11 cellular contexts compared by ENCODE assay signal in genomic region chr3:87287025-87287424, GRCh38. TPM values are rescaled to one million over a fixed set of nuclear protein-coding genes. Genes with fewer than 3 reads are reported as not detected.
DNase-seq lines count a peak whose midpoint lies in the region; ATAC-seq, FAIRE-seq and TF ChIP-seq lines count a peak whose summit lies in the region.
"Had no signal": no experiment of that assay in that cellular context is flagged by ENCODE, and none has a peak within 500 bp of the region (broad histone marks: within the 10 kb centered on the region; RNA-seq: fewer than 3 reads in every experiment).

No MANE protein-coding gene starts in this region.

- H3K9me3 Mint-ChIP-seq in activated T-cell treated with anti-CD3 and anti-CD28 coated beads, Interleukin-2, amount 50 U/mL, for 72 hours: no peaks in the 10 kb centered on the region
- no peaks in the 10 kb centered on the region for H3K9me3 Mint-ChIP-seq in stimulated activated naive CD8-positive, alpha-beta T cell treated with anti-CD3 and anti-CD28 coated beads, Interleukin-15, amount 100 ng/mL, for 72 hours
- peaks cover 10% of the 10 kb centered on the region for H3K9me3 Mint-ChIP-seq in mesothelial cell of epicardium

- H3K4me1 ChIP-seq in GM12878 (ENCODE audit: control insufficient read depth, insufficient read depth, low read length) (no peaks in the 10 kb centered on the region), right cardiac atrium (ENCODE audit: control insufficient read depth, insufficient read depth, low read length) (no peaks in the 10 kb centered on the region)

- H3K27ac ChIP-seq in GM12878 (ENCODE audit: control insufficient read depth, insufficient read depth) (no peak overlapping the region), right cardiac atrium (ENCODE audit: low read length) (no peak overlapping the region)

- RAD21 ChIA-PET in GM12878 (lab: Charles Lee; ENCODE audit: unreplicated experiment): interaction anchor here (1.0 kb wide), 1 partner anchor 662 kb away, joined by 3 read pairs; no protein-coding TSS in a partner anchor

- SMC1A ChIA-PET in GM12878 (lab: Charles Lee; ENCODE audit: uncharacterized antibody, unreplicated experiment): interaction anchor here (0.9 to 1.2 kb wide), 3 partner anchors 11 to 26 kb away, joined by 3 read pairs; no protein-coding TSS in a partner anchor

- no peak for TF ChIP-seq POLR2A in GM12878 (IDR thresholded peaks at IDR 0.05; ENCODE audit: low read depth, low read length)

- no peaks in the 10 kb centered on the region for H3K36me3 ChIP-seq in GM12878 (ENCODE audit: control insufficient read depth in 2 of 2, insufficient read depth in 2 of 2, low read length in 1 of 2)

- ATAC-seq in activated T-cell treated with anti-CD3 and anti-CD28 coated beads, Interleukin-2, amount 50 U/mL, for 72 hours (replicated peaks in 1 of 2): peak; percentile 87 to 99
- ATAC-seq in HG02938 (IDR thresholded peaks at IDR 0.05; ENCODE audit: unreplicated experiment): peak; percentile 64
- peak; percentile 51 for ATAC-seq in GM12878
- ATAC-seq in stimulated activated naive CD8-positive, alpha-beta T cell treated with anti-CD3 and anti-CD28 coated beads, Interleukin-15, amount 100 ng/mL, for 72 hours: peak; percentile 53
- no peak for ATAC-seq in right cardiac atrium

- H3K4me3 ChIP-seq in GM12878 (no peak overlapping the region), right cardiac atrium (ENCODE audit: low read length) (no peak overlapping the region)

- DNase-seq in activated T-cell treated with anti-CD3 and anti-CD28 coated beads, Interleukin-2, amount 50 U/mL, for 72 hours: no peak
- DNase-seq in activated T-cell treated with anti-CD3 and anti-CD28 coated beads for 4 hours: no peak
- DNase-seq in GM12878 (ENCODE audit: low read depth, low spot score): no peak
- DNase-seq in stimulated activated naive CD8-positive, alpha-beta T cell treated with anti-CD3 and anti-CD28 coated beads, Interleukin-15, amount 100 ng/mL, for 72 hours: no peak
- no peak for DNase-seq in GM19240 (ENCODE audit: insufficient read length, low spot score)
- no peak for DNase-seq in right cardiac atrium
- DNase-seq in mesothelial cell of epicardium (ENCODE audit: low spot score in 2 of 2, unreplicated experiment in 2 of 2): no peak
- DNase-seq: trophoblast cell had no signal

- intact Hi-C loops in GM12878 (cut with micrococcal nuclease; ENCODE audit: unreplicated experiment) (no loop called here), right cardiac atrium (cut with DNase I) (no loop called here)

- 5% methylated on average over 1 of the region's 1 CpG for WGBS in GM12878 (ENCODE audit: insufficient coverage, insufficient replicate concordance, low lambda C conversion rate, missing lambda C conversion rate)
- WGBS in right cardiac atrium: 71% methylated on average over 1 of the region's 1 CpG

- no peak for FAIRE-seq in GM12878 (lab: Jason Lieb, UNC)

- H3K79me2 ChIP-seq in GM12878 (ENCODE audit: control insufficient read depth, insufficient read depth, low read length): no peaks in the 10 kb centered on the region

- no TSS peak for BruUV-seq in GM12878 (replicated peaks; lab: Mats Ljungman, UMichigan)

- TF ChIP-seq RAD21 in GM12878 (IDR thresholded peaks at IDR 0.05; ENCODE audit: insufficient read depth, low read depth, low read length): no peak

- POLR2A ChIA-PET in GM12878 (lab: Charles Lee): no interaction called here

- no peaks in the 10 kb centered on the region for H4K20me1 ChIP-seq in GM12878 (ENCODE audit: control insufficient read depth, insufficient read depth)

- H3K4me3 Mint-ChIP-seq in activated T-cell treated with anti-CD3 and anti-CD28 coated beads, Interleukin-2, amount 50 U/mL, for 72 hours: peak overlapping the region in 1 of 2 donors; percentile 75
- H3K4me3 Mint-ChIP-seq in stimulated activated naive CD8-positive, alpha-beta T cell treated with anti-CD3 and anti-CD28 coated beads, Interleukin-15, amount 100 ng/mL, for 72 hours: no peak overlapping the region
- H3K4me3 Mint-ChIP-seq in mesothelial cell of epicardium: no peak overlapping the region

- peaks cover 11% of the 10 kb centered on the region for H3K4me1 Mint-ChIP-seq in activated T-cell treated with anti-CD3 and anti-CD28 coated beads, Interleukin-2, amount 50 U/mL, for 72 hours (ENCODE audit: low read depth)
- H3K4me1 Mint-ChIP-seq in stimulated activated naive CD8-positive, alpha-beta T cell treated with anti-CD3 and anti-CD28 coated beads, Interleukin-15, amount 100 ng/mL, for 72 hours: no peaks in the 10 kb centered on the region
- H3K4me1 Mint-ChIP-seq in mesothelial cell of epicardium: no peaks in the 10 kb centered on the region

- CTCF ChIA-PET in GM12878 (lab: Yijun Ruan, JAX): interaction anchor here (0.9 to 3.0 kb wide), 6 partner anchors 12 to 732 kb away, joined by 3 to 17 read pairs (median 4); no protein-coding TSS in a partner anchor

- no peaks in the 10 kb centered on the region for H3K36me3 Mint-ChIP-seq in activated T-cell treated with anti-CD3 and anti-CD28 coated beads, Interleukin-2, amount 50 U/mL, for 72 hours (ENCODE audit: insufficient read depth in 2 of 2)
- H3K36me3 Mint-ChIP-seq in mesothelial cell of epicardium: no peaks in the 10 kb centered on the region

- H3K27me3 ChIP-seq in GM12878 (replicated peaks in 1 of 2; ENCODE audit: control insufficient read depth in 2 of 2, insufficient read depth in 2 of 2, low read length in 1 of 2) (no peaks in the 10 kb centered on the region), right cardiac atrium (ENCODE audit: control insufficient read depth, insufficient read depth) (no peaks in the 10 kb centered on the region)

- H3K27ac Mint-ChIP-seq in activated T-cell treated with anti-CD3 and anti-CD28 coated beads, Interleukin-2, amount 50 U/mL, for 72 hours: peak overlapping the region; percentile 87
- no peak overlapping the region for H3K27ac Mint-ChIP-seq in stimulated activated naive CD8-positive, alpha-beta T cell treated with anti-CD3 and anti-CD28 coated beads, Interleukin-15, amount 100 ng/mL, for 72 hours
- no peak overlapping the region for H3K27ac Mint-ChIP-seq in mesothelial cell of epicardium

- in situ Hi-C loops in GM12878 (cut with MboI): no loop called here

- no peak overlapping the region for H3K9ac ChIP-seq in GM12878 (ENCODE audit: control insufficient read depth, insufficient read depth, low read length)

- H3K9me3 ChIP-seq in GM12878 (replicated peaks; ENCODE audit: control insufficient read depth, insufficient read depth, low read length) (no peaks in the 10 kb centered on the region), right cardiac atrium (ENCODE audit: control insufficient read depth, low read length) (no peaks in the 10 kb centered on the region)

- no peak overlapping the region for H2AFZ ChIP-seq in GM12878 (ENCODE audit: control insufficient read depth, low read depth, low read length)

- TF ChIP-seq CTCF in GM12878 (IDR thresholded peaks at IDR 0.05 in 2 of 3, conservative IDR thresholded peaks at IDR 0.05 in 1 of 3; ENCODE audit: control insufficient read depth in 2 of 3, extremely low read depth in 1 of 3, insufficient read depth in 1 of 3, low read depth in 3 of 3, low read length in 3 of 3) (no peak), mesothelial cell of epicardium (IDR thresholded peaks at IDR 0.05; ENCODE audit: unreplicated experiment) (no peak)

- H3K4me2 ChIP-seq in GM12878 (ENCODE audit: control insufficient read depth, insufficient read depth): no peak overlapping the region

- no peak for TF ChIP-seq EP300 in GM12878 (IDR thresholded peaks at IDR 0.05; ENCODE audit: borderline replicate concordance in 1 of 2, control insufficient read depth in 1 of 2, low read depth in 2 of 2, low read length in 2 of 2)

- peaks cover 11% of the 10 kb centered on the region for H3K27me3 Mint-ChIP-seq in activated T-cell treated with anti-CD3 and anti-CD28 coated beads, Interleukin-2, amount 50 U/mL, for 72 hours (ENCODE audit: low read depth)
- no peaks in the 10 kb centered on the region for H3K27me3 Mint-ChIP-seq in stimulated activated naive CD8-positive, alpha-beta T cell treated with anti-CD3 and anti-CD28 coated beads, Interleukin-15, amount 100 ng/mL, for 72 hours
- H3K27me3 Mint-ChIP-seq in mesothelial cell of epicardium (ENCODE audit: low read depth): peaks cover 4% of the 10 kb centered on the region

RNA-seq across cellular contexts. Expression of gene POU1F1, which starts 10.6 kb away (rescaled TPM):
- total RNA-seq in activated T-cell treated with anti-CD3 and anti-CD28 coated beads, Interleukin-2, amount 50 U/mL, for 72 hours: not detected
- total RNA-seq in GM12878 (2013; cell fraction: nucleolus; rRNA removed): not detected in 2 replicates
- total RNA-seq in GM12878 (2014; rRNA removed) (not detected in 2 replicates), GM12878 (2014; rRNA removed; fragmentation: Illumina TruSeq; extraction: Trizol) (not detected in 2 replicates), GM12878 (2021) (not detected in 2 replicates), right cardiac atrium (not detected), mesothelial cell of epicardium (not detected in 3 replicates)
- polyA plus RNA-seq in GM12878 (2011; ENCODE audit: low read depth): not detected
- polyA plus RNA-seq in GM12878 (2011; rRNA removed) (not detected in 2 replicates), GM12878 (2014; fragmentation: Illumina TruSeq; extraction: Trizol) (not detected in 2 replicates), GM12878 (2014; fragmentation: Nextera tagmentation; extraction: Ambion mirVana) (under 1 TPM in 1 of 2 experiments, not detected in 1; 0.04 TPM), GM12878 (2014; rRNA removed) (not detected in 2 replicates), GM12878 (2016; fragmentation: Nextera tagmentation; extraction: Ambion mirVana) (not detected), right cardiac atrium (not detected)
- polyA plus RNA-seq in GM12878 (2011; cell fraction: cytosol; rRNA removed): not detected in 2 replicates
- polyA plus RNA-seq in GM12878 (2011; cell fraction: nucleus; rRNA removed): not detected in 2 replicates
- not detected in 2 replicates for polyA plus RNA-seq in GM12878 (2012)
- polyA minus RNA-seq in GM12878 (2011; rRNA and poly(A)+ RNA removed): not detected in 2 replicates
- polyA minus RNA-seq in GM12878 (2011; cell fraction: cytosol; rRNA and poly(A)+ RNA removed): not detected in 2 replicates
- polyA minus RNA-seq in GM12878 (2011; cell fraction: nucleus; rRNA and poly(A)+ RNA removed): not detected in 2 replicates
- total RNA-seq: dermis microvascular lymphatic vessel endothelial cell, H4 had no signal

RNA-seq across cellular contexts. Expression of gene CHMP2B, which starts 59.9 kb away (rescaled TPM):
- total RNA-seq in activated T-cell treated with anti-CD3 and anti-CD28 coated beads, Interleukin-2, amount 50 U/mL, for 72 hours: 10 to 100 TPM; 22.5 to 25.4 TPM
- 17.1 and 18.4 TPM in 2 replicates for total RNA-seq in GM12878 (2013; cell fraction: nucleolus; rRNA removed)
- total RNA-seq in GM12878 (2014; rRNA removed): 14.9 and 17.5 TPM in 2 replicates
- 26.5 and 27.7 TPM in 2 replicates for total RNA-seq in GM12878 (2014; rRNA removed; fragmentation: Illumina TruSeq; extraction: Trizol)
- total RNA-seq in GM12878 (2021): 26.8 and 28.4 TPM in 2 replicates
- 10.6 TPM for polyA plus RNA-seq in GM12878 (2011; ENCODE audit: low read depth)
- 20.2 and 30.4 TPM in 2 replicates for polyA plus RNA-seq in GM12878 (2011; rRNA removed)
- 10.5 and 12.5 TPM in 2 replicates for polyA plus RNA-seq in GM12878 (2011; cell fraction: cytosol; rRNA removed)
- 8.7 and 10.7 TPM in 2 replicates for polyA plus RNA-seq in GM12878 (2011; cell fraction: nucleus; rRNA removed)
- 16.2 and 20.6 TPM in 2 replicates for polyA plus RNA-seq in GM12878 (2012)
- 26.7 and 34.6 TPM in 2 replicates for polyA plus RNA-seq in GM12878 (2014; fragmentation: Illumina TruSeq; extraction: Trizol)
- polyA plus RNA-seq in GM12878 (2014; fragmentation: Nextera tagmentation; extraction: Ambion mirVana): 10 to 100 TPM; 15.7 to 22.5 TPM
- 12.7 and 15.8 TPM in 2 replicates for polyA plus RNA-seq in GM12878 (2014; rRNA removed)
- polyA plus RNA-seq in GM12878 (2016; fragmentation: Nextera tagmentation; extraction: Ambion mirVana): 10 to 100 TPM; 42.1 to 54.8 TPM
- polyA minus RNA-seq in GM12878 (2011; rRNA and poly(A)+ RNA removed): 3.3 and 5.9 TPM in 2 replicates
- 5.6 and 6.8 TPM in 2 replicates for polyA minus RNA-seq in GM12878 (2011; cell fraction: cytosol; rRNA and poly(A)+ RNA removed)
- polyA minus RNA-seq in GM12878 (2011; cell fraction: nucleus; rRNA and poly(A)+ RNA removed): 6.4 and 8.9 TPM in 2 replicates
- 10 to 100 TPM; 32.9 to 41.0 (median 35.5) TPM for total RNA-seq in right cardiac atrium
- polyA plus RNA-seq in right cardiac atrium: 23.5 TPM
- total RNA-seq in mesothelial cell of epicardium: 26.4 to 27.4 TPM (median 27.2 TPM) in 3 replicates

Comparison
In these comparisons a context has a peak if more than half of its experiments do, and no peak if none do; other contexts are left out.
1. ATAC-seq: peak in activated T-cell treated with anti-CD3 and anti-CD28 coated beads, Interleukin-2, amount 50 U/mL, for 72 hours (2 of 2), HG02938 (single experiment), GM12878 (single experiment) and stimulated activated naive CD8-positive, alpha-beta T cell treated with anti-CD3 and anti-CD28 coated beads, Interleukin-15, amount 100 ng/mL, for 72 hours (single experiment); none in right cardiac atrium (0 of 2).